In genomic region chr12:123519151-123520001, GRCh38 we compare ENCODE assay signal across 2 cellular contexts.
TF ChIP-seq lines count a peak whose summit lies in the region.

No MANE protein-coding gene starts in this region.

TF ChIP-seq in H1, 55 proteins besides CTCF, POLR2A, EP300 and RAD21 (continued from another document):
- TF ChIP-seq TEAD4 (IDR thresholded peaks at IDR 0.05; ENCODE audit: low read depth, low read length), result 0 out of 2 replicates have a peak, but pooled peaks have one; percentile 14

TF ChIP-seq in WTC11, 78 proteins besides CTCF, POLR2A, EP300 and RAD21:
- TF ChIP-seq ZNF219 (CRISPR knock-in tag; IDR thresholded peaks at IDR 0.05; ENCODE audit: borderline replicate concordance) (no peak), IRF2 (CRISPR knock-in tag; IDR thresholded peaks at IDR 0.05; ENCODE audit: borderline replicate concordance, low read depth) (no peak), ZBTB21 (CRISPR knock-in tag; IDR thresholded peaks at IDR 0.05; ENCODE audit: borderline replicate concordance) (no peak), ATF3 (CRISPR knock-in tag; conservative IDR thresholded peaks at IDR 0.05) (no peak), TP53 (CRISPR knock-in tag; IDR thresholded peaks at IDR 0.05) (no peak), IRF1 (CRISPR knock-in tag; IDR thresholded peaks at IDR 0.05) (no peak), SOX15 (CRISPR knock-in tag; IDR thresholded peaks at IDR 0.05) (no peak), ZNF532 (CRISPR knock-in tag; IDR thresholded peaks at IDR 0.05; ENCODE audit: borderline replicate concordance) (no peak), FOXK1 (CRISPR knock-in tag; IDR thresholded peaks at IDR 0.05) (no peak), ZNF423 (CRISPR knock-in tag; IDR thresholded peaks at IDR 0.05) (no peak), MYBL2 (CRISPR knock-in tag; IDR thresholded peaks at IDR 0.05) (no peak), FOXP1 (CRISPR knock-in tag; IDR thresholded peaks at IDR 0.05; ENCODE audit: borderline replicate concordance) (no peak), ATF6 (CRISPR knock-in tag; IDR thresholded peaks at IDR 0.05) (no peak), ZNF281 (CRISPR knock-in tag; IDR thresholded peaks at IDR 0.05) (no peak), HMGXB4 (CRISPR knock-in tag; IDR thresholded peaks at IDR 0.05) (no peak), PRRX2 (CRISPR knock-in tag; IDR thresholded peaks at IDR 0.05) (no peak), SP1 (CRISPR knock-in tag; conservative IDR thresholded peaks at IDR 0.05) (no peak), PREB (CRISPR knock-in tag; IDR thresholded peaks at IDR 0.05; ENCODE audit: borderline replicate concordance) (no peak)
